ENCODE assay signal across 25 cellular contexts in the genomic region with DNA sequence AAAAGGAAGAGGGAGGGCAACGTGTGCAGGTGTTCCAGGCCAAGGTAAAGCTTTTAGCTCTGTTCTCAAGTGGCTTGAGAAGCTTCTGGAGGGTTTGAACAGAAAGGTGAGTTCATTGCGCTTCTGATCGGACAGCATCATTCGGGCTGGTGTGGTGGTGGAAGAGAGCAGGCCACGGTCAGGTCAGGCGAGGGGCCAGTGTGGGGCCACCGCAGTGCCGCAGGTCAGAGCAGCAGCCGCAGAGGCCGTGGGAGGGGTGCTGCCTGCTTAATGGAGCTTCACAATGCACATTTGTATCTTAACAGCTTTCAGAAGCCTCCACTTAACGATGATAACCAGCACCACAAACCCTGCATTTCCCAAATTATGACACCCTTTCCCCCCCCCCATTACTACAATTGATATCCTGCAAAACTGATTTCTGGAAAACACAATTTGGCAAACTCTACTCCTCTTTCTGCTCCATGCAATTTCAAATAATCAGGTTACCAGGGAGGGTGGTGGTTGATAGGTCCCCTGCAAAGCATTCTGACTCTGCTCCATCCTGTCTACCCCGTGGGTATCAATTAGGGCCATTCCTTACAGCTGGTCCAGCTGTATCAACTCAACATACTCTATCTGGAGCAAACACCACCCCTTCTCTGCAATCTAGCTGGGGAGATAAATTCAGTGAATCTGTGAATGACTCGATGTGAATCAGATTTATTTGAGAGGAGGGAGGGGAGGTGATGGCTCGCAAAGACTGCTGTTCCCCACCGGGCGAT.
"Had no signal": no experiment of that assay in that cellular context is flagged by ENCODE, and none has a peak within 500 bp of the region (broad histone marks: within the 10 kb centered on the region; RNA-seq: fewer than 3 reads in every experiment).

No MANE protein-coding gene starts in this region.

- H2AFZ ChIP-seq: PC-9 had no signal

- DNase-seq: activated CD4-positive, alpha-beta memory T cell treated with anti-CD3 and anti-CD28 coated beads, Interleukin-2, amount 10 ng/mL, durations not matched to agents 7 days and 5 days; activated CD4-positive, alpha-beta T cell treated with anti-CD3 and anti-CD28 coated beads for 1 hour; activated CD4-positive, alpha-beta T cell treated with anti-CD3 and anti-CD28 coated beads for 48 hours; activated CD4-positive, CD25-positive, alpha-beta regulatory T cell; activated gamma-delta T cell; activated naive CD4-positive, alpha-beta T cell treated with Interleukin-2 at 50 U/mL for 16 hours; activated naive CD8-positive, alpha-beta T cell treated with anti-CD3 and anti-CD28 coated beads, Interleukin-2, amount 10 ng/mL, durations not matched to agents 7 days and 5 days; activated T-cell treated with anti-CD3 and anti-CD28 coated beads, Interleukin-2, amount 50 U/mL, for 24 hours; amygdala; NCI-H1092 treated with DMSO at 0.1 percent for 48 hours; NCI-H146; NCI-H187; NCI-H2029 treated with DMSO at 0.1 percent for 48 hours; NCI-H226; NCI-H446 treated with DMSO at 0.1 percent for 48 hours; NCI-H524; PC-9; SIG-M5; T1000; WERI-Rb-1 had no signal

- ATAC-seq: Right ventricle myocardium inferior had no signal

- H3K36me3 ChIP-seq: ascending aorta, cardiac muscle cell, WERI-Rb-1 had no signal

- H3K9me3 ChIP-seq: ascending aorta had no signal

- H3K4me2 ChIP-seq: PC-9 had no signal

- H3K4me1 ChIP-seq: ascending aorta had no signal

- H3K4me3 ChIP-seq: ascending aorta, cardiac muscle cell, PC-9 had no signal

- H3K27ac ChIP-seq: ascending aorta, cardiac muscle cell, PC-9, RWPE1, WERI-Rb-1 had no signal

- FAIRE-seq: RCC 7860 had no signal
